ENCODE assay signal across 9 cellular contexts in the genomic region with DNA sequence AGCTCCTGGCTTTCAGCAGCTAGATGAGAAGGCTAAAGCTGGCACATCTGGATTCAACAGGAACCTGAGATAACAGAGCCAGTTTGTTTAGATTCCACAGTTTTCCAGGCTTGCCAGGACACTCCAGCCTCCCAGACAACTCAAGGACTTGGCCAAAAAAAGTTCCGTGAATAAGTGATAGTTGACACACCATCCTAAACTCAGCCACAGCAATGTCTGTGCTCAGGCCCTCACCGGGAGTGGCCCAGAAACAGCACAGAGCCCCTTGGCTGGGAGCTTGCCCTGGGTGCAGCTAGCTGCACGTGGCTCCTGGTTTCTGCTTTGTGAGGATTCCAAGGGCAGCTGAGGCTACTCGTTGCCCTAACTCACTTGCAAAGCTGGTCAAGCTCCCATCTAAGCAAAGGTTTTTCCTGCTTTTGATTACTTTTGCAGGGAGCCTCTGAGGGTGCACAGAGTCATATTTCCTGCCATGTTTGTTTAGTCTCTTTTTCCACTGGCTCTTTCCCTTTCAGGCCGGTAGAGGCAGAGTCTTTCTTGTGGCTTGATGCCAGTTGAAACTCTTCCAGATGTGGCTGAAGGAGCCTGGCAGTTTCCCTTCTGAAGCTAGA.
A peak's percentile ranks its signal among the peaks of the same experiment; 100 is the strongest.
DNase-seq lines count a peak whose midpoint lies in the region; ATAC-seq and TF ChIP-seq lines count a peak whose summit lies in the region.
"Had no signal": no experiment of that assay in that cellular context is flagged by ENCODE, and none has a peak within 500 bp of the region (broad histone marks: within the 10 kb centered on the region; RNA-seq: fewer than 3 reads in every experiment).

No MANE protein-coding gene starts in this region.

- H3K4me1 ChIP-seq in BE2C, result no peaks in the 10 kb centered on the region

- TF ChIP-seq CTCF in BE2C (IDR thresholded peaks at IDR 0.05; ENCODE audit: low read depth, low read length), result no peak

- H3K27me3 ChIP-seq in BE2C, result no peaks in the 10 kb centered on the region

- DNase-seq in Daoy (ENCODE audit: low read depth) (peak; percentile 80), OCI-M1 (lab: John Stamatoyannopoulos, UW) (peak; percentile 47), fibroblast of the conjunctiva (ENCODE audit: low read depth) (peak; percentile 65), putamen (ENCODE audit: low spot score) (peak; percentile 7), BE2C (no peak), iPS-NIHi11 (ENCODE audit: low spot score) (no peak)
- DNase-seq: stimulated activated naive CD8-positive, alpha-beta T cell treated with anti-CD3 and anti-CD28 coated beads, Interleukin-15, Interleukin-2, amounts not matched to agents 100 U/mL and 50 U/mL, for 24 hours had no signal

- H3K36me3 ChIP-seq in BE2C, result no peaks in the 10 kb centered on the region

- no peak for ATAC-seq in HG03342 (IDR thresholded peaks at IDR 0.05; ENCODE audit: unreplicated experiment)
- ATAC-seq in HG03354 (IDR thresholded peaks at IDR 0.05; ENCODE audit: poor library complexity, severe bottlenecking, unreplicated experiment), result no peak
- ATAC-seq: stimulated activated naive CD8-positive, alpha-beta T cell treated with anti-CD3 and anti-CD28 coated beads, Interleukin-15, Interleukin-2, amounts not matched to agents 100 U/mL and 50 U/mL, for 24 hours had no signal

- H3K9me3 ChIP-seq in BE2C, result no peaks in the 10 kb centered on the region

- H3K4me3 ChIP-seq in BE2C (ENCODE audit: low read depth, low read length), result no peak overlapping the region

Comparison
In these comparisons a context has a peak if more than half of its experiments do, and no peak if none do; other contexts are left out.
1. DNase-seq: peak in Daoy (single experiment), OCI-M1 (single experiment), fibroblast of the conjunctiva (single experiment) and putamen (single experiment); none in BE2C (single experiment) and iPS-NIHi11 (single experiment).